ENCODE assay signal across 8 cellular contexts in genomic region chr4:49514171-49514699, GRCh38.
DNase-seq lines count a peak whose midpoint lies in the region; ATAC-seq and TF ChIP-seq lines count a peak whose summit lies in the region.
"Not testable (repeated sequence)": the region's sequence is repeated elsewhere in the genome, so short reads cannot be mapped to it uniquely, and the experiment has no call there.

No MANE protein-coding gene starts in this region.

- H3K27me3 Mint-ChIP-seq in activated T-cell treated with anti-CD3 and anti-CD28 coated beads, Interleukin-2, amount 50 U/mL, for 4 hours (ENCODE audit: low read depth); osteocyte (ENCODE audit: unreplicated experiment): not testable (repeated sequence)

- TF ChIP-seq CTCF in coronary artery (IDR thresholded peaks at IDR 0.05); heart left ventricle (IDR thresholded peaks at IDR 0.05); right lobe of liver (IDR thresholded peaks at IDR 0.05); osteocyte (IDR thresholded peaks at IDR 0.05); suprapubic skin (IDR thresholded peaks at IDR 0.05): not testable (repeated sequence)

- H3K36me3 ChIP-seq in heart left ventricle, right lobe of liver, suprapubic skin: not testable (repeated sequence)

- WGBS in heart left ventricle, 4 donors: 59 to 72% (median 64%) methylated on average over 15 to 16 of the region's 18 CpGs
- 48% methylated on average over 16 of the region's 18 CpGs for WGBS in right lobe of liver (ENCODE audit: insufficient coverage, low coverage, low lambda C conversion rate, missing lambda C conversion rate)
- 61% methylated on average over 15 of the region's 18 CpGs for WGBS in suprapubic skin

- ATAC-seq in activated T-cell treated with anti-CD3 and anti-CD28 coated beads, Interleukin-2, amount 50 U/mL, for 4 hours; heart left ventricle; right lobe of liver: not testable (repeated sequence)

- intact Hi-C loops in heart left ventricle (cut with DNase I); right lobe of liver (cut with DNase I): not testable (repeated sequence)

- peak; percentile 51 for DNase-seq in Ammon's horn (ENCODE audit: low spot score)
- DNase-seq in T-helper 1 cell: peak in 3 of 5 donors; percentile 15 to 39 (median 28)
- DNase-seq in activated T-cell treated with anti-CD3 and anti-CD28 coated beads, Interleukin-2, amount 50 U/mL, for 4 hours: peak; percentile 27
- DNase-seq in coronary artery (ENCODE audit: low spot score): peak; percentile 72
- DNase-seq in heart left ventricle: peak in 3 of 5 donors; percentile 46 to 90 (median 53)
- DNase-seq in right lobe of liver: peak; percentile 39 to 79 (median 58)
- peak; percentile 97 for DNase-seq in osteocyte (ENCODE audit: extremely low spot score, unreplicated experiment)
- DNase-seq in suprapubic skin (ENCODE audit: low spot score in 2 of 2): peak; percentile 69 to 83

- peaks cover 45% of the 10 kb centered on the region for H3K9me3 Mint-ChIP-seq in activated T-cell treated with anti-CD3 and anti-CD28 coated beads, Interleukin-2, amount 50 U/mL, for 4 hours
- peaks cover 47% of the 10 kb centered on the region for H3K9me3 Mint-ChIP-seq in osteocyte (ENCODE audit: unreplicated experiment)

- not testable (repeated sequence) for H3K36me3 Mint-ChIP-seq in activated T-cell treated with anti-CD3 and anti-CD28 coated beads, Interleukin-2, amount 50 U/mL, for 4 hours (ENCODE audit: insufficient read depth); osteocyte (ENCODE audit: unreplicated experiment)

- TF ChIP-seq EP300 in suprapubic skin (IDR thresholded peaks at IDR 0.05): not testable (repeated sequence)

- peaks cover 0 to 24% (median 0%) of the 10 kb centered on the region in 9 donors for H3K27me3 ChIP-seq in heart left ventricle
- H3K27me3 ChIP-seq in right lobe of liver: peaks cover 0 to 15% of the 10 kb centered on the region in 2 donors
- H3K27me3 ChIP-seq in suprapubic skin: not testable (repeated sequence)

- TF ChIP-seq POLR2A in heart left ventricle (IDR thresholded peaks at IDR 0.05); right lobe of liver (IDR thresholded peaks at IDR 0.05); suprapubic skin (IDR thresholded peaks at IDR 0.05): not testable (repeated sequence)

- H3K9me3 ChIP-seq in heart left ventricle: peaks cover 0 to 42% (median 3%) of the 10 kb centered on the region in 12 donors
- not testable (repeated sequence) for H3K9me3 ChIP-seq in right lobe of liver
- H3K9me3 ChIP-seq in suprapubic skin: peaks cover 25% of the 10 kb centered on the region

- not testable (repeated sequence) for H3K27ac ChIP-seq in coronary artery, heart left ventricle, right lobe of liver, suprapubic skin

- H3K4me3 ChIP-seq in coronary artery, right lobe of liver, suprapubic skin: not testable (repeated sequence)
- H3K4me3 ChIP-seq in heart left ventricle: peak overlapping the region in 1 of 12 donors; percentile 5

- not testable (repeated sequence) for H3K4me1 ChIP-seq in heart left ventricle, right lobe of liver, suprapubic skin

- not testable (repeated sequence) for H3K4me3 Mint-ChIP-seq in activated T-cell treated with anti-CD3 and anti-CD28 coated beads, Interleukin-2, amount 50 U/mL, for 4 hours; osteocyte (ENCODE audit: unreplicated experiment)

- not testable (repeated sequence) for H3K27ac Mint-ChIP-seq in osteocyte (ENCODE audit: unreplicated experiment)

- H3K4me1 Mint-ChIP-seq in activated T-cell treated with anti-CD3 and anti-CD28 coated beads, Interleukin-2, amount 50 U/mL, for 4 hours (ENCODE audit: low read depth); osteocyte (ENCODE audit: unreplicated experiment): not testable (repeated sequence)

Comparison
In these comparisons a context has a peak if more than half of its experiments do, and no peak if none do; other contexts are left out.
1. DNase-seq: peak in every context shown above with its lines; median percentile 97 in osteocyte; 76 in suprapubic skin; 72 in coronary artery; 58 in right lobe of liver; 53 in heart left ventricle; 51 in Ammon's horn; 28 in T-helper 1 cell; 27 in activated T-cell treated with anti-CD3 and anti-CD28 coated beads, Interleukin-2, amount 50 U/mL, for 4 hours.